Comparison of ENCODE assay signal across 14 cellular contexts in the genomic region with DNA sequence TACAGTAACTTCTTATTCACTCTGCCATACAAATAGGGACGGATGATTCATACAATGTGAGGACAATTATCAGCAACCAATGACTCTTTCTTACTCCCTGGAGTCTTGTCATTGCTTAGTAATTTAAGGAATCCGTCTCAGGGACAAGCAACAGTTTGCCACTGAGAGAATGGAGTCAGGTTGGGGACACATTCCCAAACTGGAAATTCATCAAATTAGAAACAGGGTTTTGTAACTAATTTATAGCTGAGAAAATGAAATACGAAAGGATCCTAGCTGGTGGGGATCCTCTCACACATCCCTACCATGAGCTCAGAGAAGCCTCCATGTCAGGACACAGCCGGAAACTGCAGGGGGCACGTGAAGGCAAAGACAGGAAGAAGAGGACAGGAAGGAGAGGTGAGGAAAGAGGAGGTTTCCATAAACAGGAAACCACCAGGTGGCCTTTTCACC. TPM values are rescaled to one million over a fixed set of nuclear protein-coding genes. Genes with fewer than 3 reads are reported as not detected.
A peak's percentile ranks its signal among the peaks of the same experiment; 100 is the strongest.
DNase-seq lines count a peak whose midpoint lies in the region; ATAC-seq and TF ChIP-seq lines count a peak whose summit lies in the region.
"Had no signal": no experiment of that assay in that cellular context is flagged by ENCODE, and none has a peak within 500 bp of the region (broad histone marks: within the 10 kb centered on the region; RNA-seq: fewer than 3 reads in every experiment).

No MANE protein-coding gene starts in this region.

- no peak overlapping the region for H3K27ac Mint-ChIP-seq in neural progenitor cell
- no peak overlapping the region for H3K27ac Mint-ChIP-seq in stimulated activated memory B cell treated with anti-CD40 and anti-IgM and Interleukin-4, amounts not matched to agents 10 μg/mL and 1 μg/mL and 100 μg/mL, for 72 hours
- H3K27ac Mint-ChIP-seq: immature natural killer cell had no signal

- H3K4me1 ChIP-seq in Panc1 (ENCODE audit: control insufficient read depth, insufficient read depth, low read length) (no peaks in the 10 kb centered on the region), neural progenitor cell (peaks cover under 1% of the 10 kb centered on the region)

- H2AFZ ChIP-seq in neural progenitor cell (replicated peaks): peak overlapping the region; percentile 52

- no peak overlapping the region for H3K9ac ChIP-seq in neural progenitor cell

- H3K79me2 ChIP-seq in neural progenitor cell (ENCODE audit: low read depth): no peaks in the 10 kb centered on the region

- POLR2A ChIA-PET in Panc1 (lab: Charles Lee): no interaction called here

- 0 out of 2 replicates have a peak, but pooled peaks have one; percentile 53 for ATAC-seq in Panc1
- ATAC-seq in stimulated activated memory B cell treated with anti-CD40 and anti-IgM and Interleukin-4, amounts not matched to agents 10 μg/mL and 1 μg/mL and 100 μg/mL, for 72 hours: no peak

- no peaks in the 10 kb centered on the region for H3K36me3 Mint-ChIP-seq in neural progenitor cell
- H3K36me3 Mint-ChIP-seq in stimulated activated memory B cell treated with anti-CD40 and anti-IgM and Interleukin-4, amounts not matched to agents 10 μg/mL and 1 μg/mL and 100 μg/mL, for 72 hours: no peaks in the 10 kb centered on the region
- H3K36me3 Mint-ChIP-seq: immature natural killer cell had no signal

- H3F3A ChIP-seq in neural progenitor cell (ENCODE audit: low read depth): no peaks in the 10 kb centered on the region

- H3K27ac ChIP-seq in Panc1 (ENCODE audit: low read length): no peak overlapping the region
- no peak overlapping the region for H3K27ac ChIP-seq in neural progenitor cell

- TF ChIP-seq CTCF in Panc1 (IDR thresholded peaks at IDR 0.05) (no peak), epithelial cell of esophagus (IDR thresholded peaks at IDR 0.05; ENCODE audit: insufficient read depth, low read depth, low read length, missing control alignments) (no peak), neural progenitor cell (IDR thresholded peaks at IDR 0.05) (no peak)

- H3K9me3 Mint-ChIP-seq in neural progenitor cell: peaks cover 2% of the 10 kb centered on the region
- H3K9me3 Mint-ChIP-seq in stimulated activated memory B cell treated with anti-CD40 and anti-IgM and Interleukin-4, amounts not matched to agents 10 μg/mL and 1 μg/mL and 100 μg/mL, for 72 hours: no peaks in the 10 kb centered on the region

- H4K20me1 ChIP-seq in neural progenitor cell (ENCODE audit: low read depth): no peaks in the 10 kb centered on the region

- H3K9me3 ChIP-seq in Panc1 (ENCODE audit: control insufficient read depth, insufficient read depth, low read depth, low read length) (no peaks in the 10 kb centered on the region), neural progenitor cell (ENCODE audit: low read depth) (no peaks in the 10 kb centered on the region)

- DNase-seq in GM03348 (ENCODE audit: low spot score) (peak; percentile 60), Panc1 (ENCODE audit: low read depth, low spot score) (peak; percentile 28), epithelial cell of esophagus (ENCODE audit: low read depth) (peak; percentile 66), neural progenitor cell (ENCODE audit: low spot score) (no peak), NCI-H2196 (lab: John Stamatoyannopoulos, UW; ENCODE audit: unreplicated experiment) (no peak), germinal center (ENCODE audit: low spot score) (no peak), NCI-H526 treated with DMSO at 0.1 percent for 48 hours (lab: John Stamatoyannopoulos, UW) (no peak)
- DNase-seq: activated CD4-positive, alpha-beta T cell treated with anti-CD3 and anti-CD28 coated beads for 1 hour; activated gamma-delta T cell treated with Interleukin-2 at 50 U/mL for 16 hours; immature natural killer cell; KG1; SHP77; stimulated activated CD4-positive, alpha-beta T cell treated with anti-CD3 and anti-CD28 coated beads, Interleukin-2, amount 100 ng/mL, for 48 hours had no signal

- no peak overlapping the region for H3K4me3 Mint-ChIP-seq in neural progenitor cell
- H3K4me3 Mint-ChIP-seq in stimulated activated memory B cell treated with anti-CD40 and anti-IgM and Interleukin-4, amounts not matched to agents 10 μg/mL and 1 μg/mL and 100 μg/mL, for 72 hours: no peak overlapping the region
- H3K4me3 Mint-ChIP-seq: immature natural killer cell had no signal

- H3K4me1 Mint-ChIP-seq in neural progenitor cell: peaks cover 14% of the 10 kb centered on the region
- H3K4me1 Mint-ChIP-seq in stimulated activated memory B cell treated with anti-CD40 and anti-IgM and Interleukin-4, amounts not matched to agents 10 μg/mL and 1 μg/mL and 100 μg/mL, for 72 hours: no peaks in the 10 kb centered on the region
- H3K4me1 Mint-ChIP-seq: immature natural killer cell had no signal

- BruUV-seq in Panc1 (replicated peaks; lab: Mats Ljungman, UMichigan): no TSS peak

- CTCF ChIA-PET in Panc1 (lab: Charles Lee): no interaction called here

- no peak overlapping the region for H3K4me2 ChIP-seq in neural progenitor cell

- H3K27me3 Mint-ChIP-seq in neural progenitor cell (ENCODE audit: insufficient read depth, low read depth): peaks cover 3% of the 10 kb centered on the region
- H3K27me3 Mint-ChIP-seq in stimulated activated memory B cell treated with anti-CD40 and anti-IgM and Interleukin-4, amounts not matched to agents 10 μg/mL and 1 μg/mL and 100 μg/mL, for 72 hours: no peaks in the 10 kb centered on the region

- H3K36me3 ChIP-seq in Panc1 (ENCODE audit: control insufficient read depth, insufficient read depth, low read length) (no peaks in the 10 kb centered on the region; the same call in 1 of the 2 replicates), neural progenitor cell (no peaks in the 10 kb centered on the region)

- in situ Hi-C loops in Panc1 (cut with HindIII; ENCODE audit: low pct_unique_long_range_greater_than_20kb, low sequenced_read_pairs): no loop called here

- H3K27me3 ChIP-seq in Panc1 (ENCODE audit: control insufficient read depth, insufficient read depth, low read length) (no peaks in the 10 kb centered on the region), neural progenitor cell (no peaks in the 10 kb centered on the region)

- intact Hi-C loops in Panc1 (cut with micrococcal nuclease; ENCODE audit: unreplicated experiment): no loop called here

- H3K4me3 ChIP-seq in Panc1 (ENCODE audit: low read depth in 2 of 2, low read length in 2 of 2) (no peak overlapping the region), epithelial cell of esophagus (ENCODE audit: low read length) (no peak overlapping the region), neural progenitor cell (no peak overlapping the region)

RNA-seq across cellular contexts. Expression of a gene that starts 50.4 kb away (rescaled TPM):
- 0.18 TPM for total RNA-seq in Panc1 (2021; ENCODE audit: unreplicated experiment)
- not detected for polyA plus RNA-seq in Panc1 (2012; ENCODE audit: insufficient read length)
- total RNA-seq in neural progenitor cell (ENCODE audit: low replicate concordance): 2.4 and 2.7 TPM in 2 replicates
- polyA plus RNA-seq: immature natural killer cell had no signal

Comparison
In these comparisons a context has a peak if more than half of its experiments do, and no peak if none do; other contexts are left out.
1. DNase-seq: peak in GM03348 (single experiment), Panc1 (single experiment) and epithelial cell of esophagus (single experiment); none in neural progenitor cell (single experiment), NCI-H2196 (single experiment), germinal center (single experiment) and NCI-H526 treated with DMSO at 0.1 percent for 48 hours (single experiment).